ENCODE assay signal across 18 cellular contexts in the genomic region with DNA sequence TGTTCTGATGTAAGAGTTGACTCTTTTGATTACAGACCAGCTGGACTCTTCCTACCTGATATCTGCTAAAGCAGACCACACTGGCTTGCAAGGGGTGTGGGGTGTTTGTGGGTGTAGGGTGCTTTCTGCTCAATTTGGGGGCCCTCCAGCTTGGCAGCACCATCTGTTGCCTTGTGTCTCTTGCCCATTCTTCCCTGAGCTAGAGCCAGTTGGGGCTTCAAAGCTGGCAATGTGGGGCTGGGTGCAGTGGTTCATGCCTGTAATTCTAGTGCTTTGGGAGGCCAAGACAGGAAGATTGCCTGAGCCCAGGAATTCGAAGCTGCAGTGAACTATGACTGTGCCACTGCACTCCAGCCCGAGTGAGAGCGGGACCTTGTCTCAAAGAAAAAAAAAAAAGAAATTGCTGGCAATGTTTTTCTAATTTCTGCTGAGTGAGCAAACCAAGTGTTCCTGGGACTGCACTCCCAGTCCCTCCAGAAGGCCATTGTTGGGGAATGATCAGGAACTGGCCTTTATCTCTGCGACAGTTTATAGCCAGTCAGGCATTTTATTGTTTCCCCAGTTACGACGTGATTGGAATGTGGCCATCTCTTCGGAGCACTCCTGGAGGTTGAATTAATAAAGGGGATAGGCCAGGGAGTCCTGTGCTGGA. TPM values are rescaled to one million over a fixed set of nuclear protein-coding genes. Genes with fewer than 3 reads are reported as not detected.
A peak's percentile ranks its signal among the peaks of the same experiment; 100 is the strongest.
DNase-seq lines count a peak whose midpoint lies in the region; ATAC-seq and TF ChIP-seq lines count a peak whose summit lies in the region.
"Had no signal": no experiment of that assay in that cellular context is flagged by ENCODE, and none has a peak within 500 bp of the region (broad histone marks: within the 10 kb centered on the region; RNA-seq: fewer than 3 reads in every experiment).

No MANE protein-coding gene starts in this region.

- H3K4me1 ChIP-seq in testis: peaks cover 30% of the 10 kb centered on the region
- no peaks in the 10 kb centered on the region for H3K4me1 ChIP-seq in psoas muscle
- H3K4me1 ChIP-seq: BE2C had no signal

- no peak for TF ChIP-seq POLR2A in testis (IDR thresholded peaks at IDR 0.05)

- TF ChIP-seq CTCF in VCaP (conservative IDR thresholded peaks at IDR 0.05) (no peak), fibroblast of the aortic adventitia (IDR thresholded peaks at IDR 0.05; ENCODE audit: insufficient read depth, low read length) (no peak), testis (IDR thresholded peaks at IDR 0.05) (no peak), psoas muscle (IDR thresholded peaks at IDR 0.05) (no peak)

- DNase-seq in fibroblast of the aortic adventitia (ENCODE audit: low read depth) (peak; percentile 48), mesenteric fat pad (ENCODE audit: low spot score) (peak; percentile 39), testis (peak; percentile 61), psoas muscle (no peak), COR-L47 (lab: John Stamatoyannopoulos, UW) (no peak), T-helper 1 cell (no peak)
- no peak for DNase-seq in activated effector memory CD4-positive, alpha-beta T cell treated with Interleukin-2 at 50 U/mL for 16 hours
- DNase-seq: activated naive CD4-positive, alpha-beta T cell treated with anti-CD3 and anti-CD28 coated beads, Interleukin-2, amount 50 U/mL, for 16 hours; BE2C; DMS 273 treated with DMSO at 0.1 percent for 48 hours; immature natural killer cell; KG1; NCI-H1417; NCI-H446; SHP77 treated with DMSO at 0.1 percent for 48 hours had no signal

- H3K27me3 ChIP-seq in testis (no peaks in the 10 kb centered on the region), psoas muscle (ENCODE audit: insufficient read depth in 3 of 3, low read length in 2 of 3) (peaks cover 0 to 3% (median 0%) of the 10 kb centered on the region in 3 donors)
- H3K27me3 ChIP-seq: BE2C, cardiac muscle cell had no signal

- H3K27ac ChIP-seq in VCaP: peak overlapping the region; percentile 74
- H3K27ac ChIP-seq in testis: peak overlapping the region; percentile 69 to 73
- no peak overlapping the region for H3K27ac ChIP-seq in psoas muscle
- H3K27ac ChIP-seq: cardiac muscle cell, HL-60 had no signal

- WGBS in testis, 2 donors: 21 to 36% methylated on average over 7 of the region's 7 CpGs
- WGBS in psoas muscle, 3 donors: 25 to 34% (median 26%) methylated on average over 7 of the region's 7 CpGs

- no peak for ATAC-seq in psoas muscle

- intact Hi-C loops in testis (cut with DNase I; ENCODE audit: low total_unique reads): no loop called here
- intact Hi-C loops in psoas muscle (cut with DNase I): no loop called here

- H3K9me3 ChIP-seq in testis: no peaks in the 10 kb centered on the region
- H3K9me3 ChIP-seq in psoas muscle: no peaks in the 10 kb centered on the region
- H3K9me3 ChIP-seq: BE2C had no signal

- H3K36me3 ChIP-seq in testis (ENCODE audit: low read depth, missing control alignments) (no peaks in the 10 kb centered on the region), psoas muscle (ENCODE audit: insufficient read depth in 1 of 2, low read depth in 1 of 2) (no peaks in the 10 kb centered on the region)
- H3K36me3 ChIP-seq: BE2C, cardiac muscle cell had no signal

- no peak overlapping the region for H3K4me3 ChIP-seq in fibroblast of the aortic adventitia (ENCODE audit: low read depth, low read length)
- no peak overlapping the region for H3K4me3 ChIP-seq in testis
- no peak overlapping the region for H3K4me3 ChIP-seq in psoas muscle
- H3K4me3 ChIP-seq: cardiac muscle cell had no signal

RNA-seq across cellular contexts. Expression of a gene that starts 57.0 kb away (rescaled TPM):
- 2.7 and 3.2 TPM in 2 replicates for total RNA-seq in fibroblast of the aortic adventitia (ENCODE audit: low replicate concordance)
- 2.2 TPM for total RNA-seq in mesenteric fat pad
- total RNA-seq in testis: 10 to 100 TPM; 25.4 to 48.0 TPM
- 35.2 TPM for polyA plus RNA-seq in testis (ENCODE audit: insufficient read depth, low read depth, low replicate concordance)
- 10 to 100 TPM in 1 of 4 donors, 1 to 10 TPM in 2, under 1 TPM in 1; 0.95 to 19.1 (median 3.2) TPM for total RNA-seq in psoas muscle
- 1 to 10 TPM in 2 of 3 donors, under 1 TPM in 1; 0.62 to 6.0 (median 1.2) TPM for polyA plus RNA-seq in psoas muscle
- polyA plus RNA-seq: immature natural killer cell had no signal

Comparison
In these comparisons a context has a peak if more than half of its experiments do, and no peak if none do; other contexts are left out.
1. DNase-seq: peak in fibroblast of the aortic adventitia (single experiment), mesenteric fat pad (single experiment) and testis (single experiment); none in psoas muscle (0 of 2), COR-L47 (single experiment), T-helper 1 cell (0 of 5) and activated effector memory CD4-positive, alpha-beta T cell treated with Interleukin-2 at 50 U/mL for 16 hours (single experiment).